9 cellular contexts compared by ENCODE assay signal in genomic region chr2:85753035-85753524, GRCh38. TPM values are rescaled to one million over a fixed set of nuclear protein-coding genes. Genes with fewer than 3 reads are reported as not detected.
DNase-seq lines count a peak whose midpoint lies in the region; ATAC-seq, FAIRE-seq and TF ChIP-seq lines count a peak whose summit lies in the region.
"Had no signal": no experiment of that assay in that cellular context is flagged by ENCODE, and none has a peak within 500 bp of the region (broad histone marks: within the 10 kb centered on the region; RNA-seq: fewer than 3 reads in every experiment).

No MANE protein-coding gene starts in this region.

- peak overlapping the region; percentile 63 for H3K4me3 Mint-ChIP-seq in activated CD4-positive, alpha-beta T cell treated with anti-CD3 and anti-CD28 coated beads, Interleukin-2, amount 10 ng/mL, durations not matched to agents 7 days and 5 days

- peak overlapping the region; percentile 36 for H3K4me3 ChIP-seq in bronchial epithelial cell (ENCODE audit: low read depth, low read length)
- peak overlapping the region; percentile 28 for H3K4me3 ChIP-seq in mesendoderm (ENCODE audit: low read length)
- peak overlapping the region; percentile 41 for H3K4me3 ChIP-seq in thymus (ENCODE audit: low read length)

- DNase-seq in activated CD4-positive, alpha-beta T cell treated with anti-CD3 and anti-CD28 coated beads, Interleukin-2, amount 10 ng/mL, durations not matched to agents 7 days and 5 days: no peak
- no peak for DNase-seq in activated CD4-positive, alpha-beta T cell treated with anti-CD3 and anti-CD28 coated beads, Interleukin-2, amount 50 U/mL, for 48 hours
- DNase-seq in bronchial epithelial cell (ENCODE audit: low read depth): no peak
- no peak for DNase-seq in mesendoderm
- no peak for DNase-seq in left lobe of liver (ENCODE audit: low spot score)
- DNase-seq in GM13976 (ENCODE audit: low spot score): no peak

- H3K27me3 ChIP-seq in bronchial epithelial cell (ENCODE audit: control insufficient read depth, insufficient read depth, low read length) (peaks cover 62% of the 10 kb centered on the region), mesendoderm (ENCODE audit: insufficient read depth, low read length, poor library complexity) (peaks cover 18% of the 10 kb centered on the region), thymus (ENCODE audit: control insufficient read depth, insufficient read depth) (peaks cover 55% of the 10 kb centered on the region)

- H3K36me3 Mint-ChIP-seq in activated CD4-positive, alpha-beta T cell treated with anti-CD3 and anti-CD28 coated beads, Interleukin-2, amount 10 ng/mL, durations not matched to agents 7 days and 5 days (ENCODE audit: low read depth): no peaks in the 10 kb centered on the region

- peak overlapping the region; percentile 44 for H3K4ac ChIP-seq in mesendoderm (ENCODE audit: low read depth, low read length)

- H2BK120ac ChIP-seq in mesendoderm (ENCODE audit: low read depth, low read length): no peak overlapping the region

- FAIRE-seq in bronchial epithelial cell (lab: Jason Lieb, UNC): peak; percentile 77

- H3K56ac ChIP-seq in mesendoderm (ENCODE audit: low read length): peak overlapping the region; percentile 72

- peaks cover 14% of the 10 kb centered on the region for H3K4me1 Mint-ChIP-seq in activated CD4-positive, alpha-beta T cell treated with anti-CD3 and anti-CD28 coated beads, Interleukin-2, amount 10 ng/mL, durations not matched to agents 7 days and 5 days

- H3K27me3 Mint-ChIP-seq in activated CD4-positive, alpha-beta T cell treated with anti-CD3 and anti-CD28 coated beads, Interleukin-2, amount 10 ng/mL, durations not matched to agents 7 days and 5 days: peaks cover 71% of the 10 kb centered on the region

- in situ Hi-C loops in GM13976 (cut with MboI; ENCODE audit: low sequenced_read_pairs, unreplicated experiment): no loop called here

- POLR2A ChIA-PET in activated CD4-positive, alpha-beta T cell treated with anti-CD3 and anti-CD28 coated beads, Interleukin-2, amount 10 ng/mL, durations not matched to agents 7 days and 5 days (lab: Charles Lee): no interaction called here

- no peak overlapping the region for H3K27ac Mint-ChIP-seq in activated CD4-positive, alpha-beta T cell treated with anti-CD3 and anti-CD28 coated beads, Interleukin-2, amount 10 ng/mL, durations not matched to agents 7 days and 5 days

- CTCF ChIA-PET in activated CD4-positive, alpha-beta T cell treated with anti-CD3 and anti-CD28 coated beads, Interleukin-2, amount 10 ng/mL, durations not matched to agents 7 days and 5 days (lab: Charles Lee): interaction anchor here (1.0 to 5.8 kb wide), 10 partner anchors 11 to 78 kb away, joined by 3 to 33 read pairs (median 4); no protein-coding TSS in a partner anchor

- H2AK5ac ChIP-seq in mesendoderm (ENCODE audit: low read length): no peak overlapping the region

- H3K9me3 Mint-ChIP-seq in activated CD4-positive, alpha-beta T cell treated with anti-CD3 and anti-CD28 coated beads, Interleukin-2, amount 10 ng/mL, durations not matched to agents 7 days and 5 days: no peaks in the 10 kb centered on the region

- no peak overlapping the region for H2BK15ac ChIP-seq in mesendoderm (replicated peaks; ENCODE audit: low read depth)

- H3K4me1 ChIP-seq in mesendoderm (ENCODE audit: control insufficient read depth, low read depth, low read length) (peaks cover 4% of the 10 kb centered on the region), thymus (ENCODE audit: control insufficient read depth, insufficient read depth, low read length) (peaks cover 12% of the 10 kb centered on the region)

- TF ChIP-seq CTCF in bronchial epithelial cell (IDR thresholded peaks at IDR 0.05; ENCODE audit: insufficient read depth, low read length, severe bottlenecking) (no peak), GM13976 (IDR thresholded peaks at IDR 0.05; ENCODE audit: borderline replicate concordance, control extremely low read depth, extremely low read depth, insufficient read depth, missing control alignments) (no peak)

- no peaks in the 10 kb centered on the region for H3K79me2 ChIP-seq in mesendoderm (ENCODE audit: control insufficient read depth, insufficient read depth, low read length)

- no peaks in the 10 kb centered on the region for H3K36me3 ChIP-seq in bronchial epithelial cell (ENCODE audit: control insufficient read depth, insufficient read depth, low read length)
- H3K36me3 ChIP-seq in mesendoderm (ENCODE audit: control insufficient read depth, insufficient read depth, low read length): no peaks in the 10 kb centered on the region
- no peaks in the 10 kb centered on the region for H3K36me3 ChIP-seq in thymus (ENCODE audit: control insufficient read depth, insufficient read depth)

- no peak overlapping the region for H4K5ac ChIP-seq in mesendoderm (ENCODE audit: low read length)

- H3K79me1 ChIP-seq in mesendoderm (ENCODE audit: low read length): no peaks in the 10 kb centered on the region

- H3K4me2 ChIP-seq in mesendoderm (ENCODE audit: low read length): peak overlapping the region; percentile 66

- peaks cover 1% of the 10 kb centered on the region for H3K9me3 ChIP-seq in thymus (ENCODE audit: control insufficient read depth)

- H3K18ac ChIP-seq in mesendoderm (ENCODE audit: low read length): peak overlapping the region; percentile 75

- no peak overlapping the region for H2BK5ac ChIP-seq in mesendoderm (ENCODE audit: low read length)

- no peak overlapping the region for H3K27ac ChIP-seq in mesendoderm (ENCODE audit: low read depth, low read length)
- no peak overlapping the region for H3K27ac ChIP-seq in thymus (ENCODE audit: low read depth)

- ATAC-seq in left lobe of liver (no peak), HG03280 (IDR thresholded peaks at IDR 0.05; ENCODE audit: unreplicated experiment) (no peak)

- no peak overlapping the region for H3K23ac ChIP-seq in mesendoderm (ENCODE audit: low read length)

- no peak overlapping the region for H4K8ac ChIP-seq in mesendoderm (ENCODE audit: low read depth, low read length)

- WGBS in mesendoderm (ENCODE audit: extremely low coverage, insufficient coverage, low lambda C conversion rate): no CpG with 5 or more reads among the region's 29 CpGs
- 10% methylated on average over 29 of the region's 29 CpGs for WGBS in thymus

- peak overlapping the region; percentile 48 for H3K9ac ChIP-seq in mesendoderm (ENCODE audit: low read length)

RNA-seq across cellular contexts. Expression of gene ATOH8, which starts 0.7 kb away (rescaled TPM):
- under 1 TPM; 0.10 to 0.12 TPM for total RNA-seq in activated CD4-positive, alpha-beta T cell treated with anti-CD3 and anti-CD28 coated beads, Interleukin-2, amount 10 ng/mL, durations not matched to agents 7 days and 5 days
- total RNA-seq in bronchial epithelial cell: 0.79 TPM in 1 of 2 replicates, not detected in the other
- 0.37 TPM for polyA plus RNA-seq in mesendoderm (2013, experiment 1 of 2)
- polyA plus RNA-seq in mesendoderm (2013, experiment 2 of 2): 0.39 TPM
- 19.1 TPM for polyA plus RNA-seq in thymus
- 28.0 TPM for total RNA-seq in left lobe of liver

RNA-seq across cellular contexts. Expression of gene GNLY, which starts 58.9 kb away (rescaled TPM):
- total RNA-seq in activated CD4-positive, alpha-beta T cell treated with anti-CD3 and anti-CD28 coated beads, Interleukin-2, amount 10 ng/mL, durations not matched to agents 7 days and 5 days: 10 to 100 TPM; 72.9 to 75.5 TPM
- total RNA-seq in bronchial epithelial cell (not detected in 2 replicates), left lobe of liver (0.68 TPM)
- not detected for polyA plus RNA-seq in mesendoderm (2013, experiment 1 of 2)
- not detected for polyA plus RNA-seq in mesendoderm (2013, experiment 2 of 2)
- 7.0 TPM for polyA plus RNA-seq in thymus
- total RNA-seq: dermis blood vessel endothelial cell had no signal

Comparison
In these comparisons a context has a peak if more than half of its experiments do, and no peak if none do; other contexts are left out.
1. RNA of gene ATOH8, which starts 0.7 kb away (total RNA-seq): 28.0 TPM in left lobe of liver (single experiment); 0.79 TPM in bronchial epithelial cell and 0.10 to 0.12 TPM in activated CD4-positive, alpha-beta T cell treated with anti-CD3 and anti-CD28 coated beads, Interleukin-2, amount 10 ng/mL, durations not matched to agents 7 days and 5 days; every median in the first group is over 10 times any median in the second.
2. RNA of gene GNLY, which starts 58.9 kb away (total RNA-seq): 72.9 to 75.5 TPM in activated CD4-positive, alpha-beta T cell treated with anti-CD3 and anti-CD28 coated beads, Interleukin-2, amount 10 ng/mL, durations not matched to agents 7 days and 5 days; 0.68 TPM in left lobe of liver (single experiment) and not detected in bronchial epithelial cell; every median in the first group is over 10 times any median in the second.
3. Peak in every context shown above with its lines, with median percentiles within 50 percentile points of each other: H3K4me3 ChIP-seq.